16 cellular contexts compared by ENCODE assay signal in genomic region chr3:71160800-71161546, GRCh38.
DNase-seq lines count a peak whose midpoint lies in the region; ATAC-seq and TF ChIP-seq lines count a peak whose summit lies in the region.
"Had no signal": no experiment of that assay in that cellular context is flagged by ENCODE, and none has a peak within 500 bp of the region (broad histone marks: within the 10 kb centered on the region; RNA-seq: fewer than 3 reads in every experiment).

No MANE protein-coding gene starts in this region.

- H3K9me3 ChIP-seq in CD4-positive, CD25-positive, alpha-beta regulatory T cell (ENCODE audit: control insufficient read depth in 2 of 2, low read length in 2 of 2), result no peaks in the 10 kb centered on the region
- no peaks in the 10 kb centered on the region for H3K9me3 ChIP-seq in Karpas-422 (ENCODE audit: low read length)
- H3K9me3 ChIP-seq: sigmoid colon, SK-N-SH, thoracic aorta had no signal

- H3K9me2 ChIP-seq in Karpas-422 (replicated peaks; ENCODE audit: insufficient read depth, low read length), result no peaks in the 10 kb centered on the region
- H3K9me2 ChIP-seq: SK-N-SH had no signal

- H3K4me3 ChIP-seq in CD4-positive, CD25-positive, alpha-beta regulatory T cell (ENCODE audit: low read depth, low read length), result no peak overlapping the region
- H3K4me3 ChIP-seq in kidney epithelial cell (ENCODE audit: low read depth, low read length) (no peak overlapping the region), Karpas-422 (ENCODE audit: low read length) (no peak overlapping the region)
- H3K4me3 ChIP-seq: sigmoid colon, thoracic aorta had no signal

- H3K27me3 ChIP-seq in CD4-positive, CD25-positive, alpha-beta regulatory T cell (ENCODE audit: control insufficient read depth, insufficient read depth, low read length), result no peaks in the 10 kb centered on the region
- no peaks in the 10 kb centered on the region for H3K27me3 ChIP-seq in kidney epithelial cell (ENCODE audit: control insufficient read depth, insufficient read depth, low read length)
- H3K27me3 ChIP-seq in Karpas-422 (ENCODE audit: low read length), result no peaks in the 10 kb centered on the region
- H3K27me3 ChIP-seq: sigmoid colon had no signal

- H3K4me2 ChIP-seq in Karpas-422 (ENCODE audit: low read depth, low read length, poor library complexity, severe bottlenecking), result no peak overlapping the region
- H3K4me2 ChIP-seq: SK-N-SH had no signal

- H3K27me3 Mint-ChIP-seq in CD4-positive, CD25-positive, alpha-beta regulatory T cell, result no peaks in the 10 kb centered on the region
- no peaks in the 10 kb centered on the region for H3K27me3 Mint-ChIP-seq in activated T-helper 17 cell treated with anti-CD3 and anti-CD28 coated beads, Interleukin-2, amount 50 U/mL, for 72 hours
- no peaks in the 10 kb centered on the region for H3K27me3 Mint-ChIP-seq in natural killer cell treated with Interleukin-12 subunit alpha and Interleukin-12 subunit beta and Interleukin-15 and Interleukin-18, amount 100 ng/mL, for 72 hours

- H3K4me3 Mint-ChIP-seq in CD4-positive, CD25-positive, alpha-beta regulatory T cell, result peak overlapping the region in 2 of 4 donors; percentile 11 to 36
- peak overlapping the region; percentile 40 for H3K4me3 Mint-ChIP-seq in activated T-helper 17 cell treated with anti-CD3 and anti-CD28 coated beads, Interleukin-2, amount 50 U/mL, for 72 hours
- no peak overlapping the region for H3K4me3 Mint-ChIP-seq in natural killer cell treated with Interleukin-12 subunit alpha and Interleukin-12 subunit beta and Interleukin-15 and Interleukin-18, amount 100 ng/mL, for 72 hours
- H3K4me3 Mint-ChIP-seq: natural killer cell had no signal

- no peaks in the 10 kb centered on the region for H4K20me1 ChIP-seq in Karpas-422 (ENCODE audit: insufficient read depth, low read depth, low read length)

- no peaks in the 10 kb centered on the region for H3K4me1 ChIP-seq in CD4-positive, CD25-positive, alpha-beta regulatory T cell (ENCODE audit: control insufficient read depth, insufficient read depth, low read length, poor library complexity, severe bottlenecking)
- H3K4me1 ChIP-seq in Karpas-422 (ENCODE audit: low read length), result no peaks in the 10 kb centered on the region

- peaks cover 45% of the 10 kb centered on the region for H3K36me3 Mint-ChIP-seq in CD4-positive, CD25-positive, alpha-beta regulatory T cell
- H3K36me3 Mint-ChIP-seq in activated T-helper 17 cell treated with anti-CD3 and anti-CD28 coated beads, Interleukin-2, amount 50 U/mL, for 72 hours (ENCODE audit: low read depth), result peaks cover 7% of the 10 kb centered on the region
- no peaks in the 10 kb centered on the region for H3K36me3 Mint-ChIP-seq in natural killer cell treated with Interleukin-12 subunit alpha and Interleukin-12 subunit beta and Interleukin-15 and Interleukin-18, amount 100 ng/mL, for 72 hours
- H3K36me3 Mint-ChIP-seq: natural killer cell had no signal

- H3K27ac ChIP-seq in CD4-positive, CD25-positive, alpha-beta regulatory T cell (ENCODE audit: insufficient read depth, low read length, poor library complexity, severe bottlenecking), result no peak overlapping the region
- H3K27ac ChIP-seq in caudate nucleus (ENCODE audit: low read depth, low read length), result no peak overlapping the region
- H3K27ac ChIP-seq in Karpas-422 (ENCODE audit: low read length), result no peak overlapping the region
- H3K27ac ChIP-seq: sigmoid colon had no signal

- no peak overlapping the region for H3K9ac ChIP-seq in Karpas-422 (ENCODE audit: low read length)
- H3K9ac ChIP-seq: SK-N-SH had no signal

- no peak overlapping the region for H2AFZ ChIP-seq in Karpas-422 (ENCODE audit: low read length)

- peak in 1 of 2 donors; percentile 28 for ATAC-seq in CD4-positive, CD25-positive, alpha-beta regulatory T cell (ENCODE audit: low read depth in 2 of 2)
- peak; percentile 85 for ATAC-seq in activated T-helper 17 cell treated with anti-CD3 and anti-CD28 coated beads, Interleukin-2, amount 50 U/mL, for 72 hours (replicated peaks)
- no peak for ATAC-seq in natural killer cell treated with Interleukin-12 subunit alpha and Interleukin-12 subunit beta and Interleukin-15 and Interleukin-18, amount 100 ng/mL, for 72 hours
- ATAC-seq: natural killer cell had no signal

- H3K79me2 ChIP-seq in Karpas-422 (ENCODE audit: low read length), result peaks cover 92% of the 10 kb centered on the region

- H3K9me3 Mint-ChIP-seq in CD4-positive, CD25-positive, alpha-beta regulatory T cell, result peaks cover 0 to 6% (median 2%) of the 10 kb centered on the region in 7 donors
- H3K9me3 Mint-ChIP-seq in activated T-helper 17 cell treated with anti-CD3 and anti-CD28 coated beads, Interleukin-2, amount 50 U/mL, for 72 hours, result peaks cover 3% of the 10 kb centered on the region
- H3K9me3 Mint-ChIP-seq in natural killer cell treated with Interleukin-12 subunit alpha and Interleukin-12 subunit beta and Interleukin-15 and Interleukin-18, amount 100 ng/mL, for 72 hours, result no peaks in the 10 kb centered on the region
- H3K9me3 Mint-ChIP-seq: natural killer cell had no signal

- DNase-seq in CD4-positive, CD25-positive, alpha-beta regulatory T cell, result peak in 1 of 3 donors; percentile 42
- DNase-seq in EL (peak; percentile 76), kidney epithelial cell (ENCODE audit: low read depth) (peak; percentile 93), caudate nucleus (lab: John Stamatoyannopoulos, UW) (no peak), Karpas-422 (no peak)
- no peak for DNase-seq in activated effector memory CD4-positive, alpha-beta T cell treated with Interleukin-2 at 50 U/mL for 16 hours
- no peak for DNase-seq in natural killer cell treated with Interleukin-12 subunit alpha and Interleukin-12 subunit beta and Interleukin-15 and Interleukin-18, amount 100 ng/mL, for 72 hours (ENCODE audit: low spot score)
- DNase-seq: activated naive CD4-positive, alpha-beta T cell treated with anti-CD3 and anti-CD28 coated beads, Interleukin-2, amount 50 U/mL, for 16 hours; kidney; natural killer cell; NCI-H1436 treated with DMSO at 0.1 percent for 48 hours; NCI-H748 treated with DMSO at 0.1 percent for 48 hours; sigmoid colon; SK-N-SH had no signal

- peaks cover 30 to 83% (median 64%) of the 10 kb centered on the region in 4 donors for H3K4me1 Mint-ChIP-seq in CD4-positive, CD25-positive, alpha-beta regulatory T cell
- peaks cover 27% of the 10 kb centered on the region for H3K4me1 Mint-ChIP-seq in activated T-helper 17 cell treated with anti-CD3 and anti-CD28 coated beads, Interleukin-2, amount 50 U/mL, for 72 hours
- H3K4me1 Mint-ChIP-seq in natural killer cell treated with Interleukin-12 subunit alpha and Interleukin-12 subunit beta and Interleukin-15 and Interleukin-18, amount 100 ng/mL, for 72 hours (ENCODE audit: low read depth in 2 of 2), result peaks cover 4 to 5% of the 10 kb centered on the region in 2 donors

- peaks cover 16% of the 10 kb centered on the region for H3K36me3 ChIP-seq in CD4-positive, CD25-positive, alpha-beta regulatory T cell (ENCODE audit: control insufficient read depth, insufficient read depth, low read length)
- H3K36me3 ChIP-seq in kidney epithelial cell (ENCODE audit: control insufficient read depth, insufficient read depth, low read length), result no peaks in the 10 kb centered on the region
- H3K36me3 ChIP-seq in Karpas-422 (ENCODE audit: insufficient read depth, low read length), result peaks cover 39% of the 10 kb centered on the region
- H3K36me3 ChIP-seq: sigmoid colon, thoracic aorta had no signal

- TF ChIP-seq CTCF in kidney epithelial cell (IDR thresholded peaks at IDR 0.05; ENCODE audit: insufficient read depth, low read length, poor library complexity, severe bottlenecking), result no peak

- H3K27ac Mint-ChIP-seq in CD4-positive, CD25-positive, alpha-beta regulatory T cell, result peak overlapping the region in 2 of 3 donors; percentile 32 to 53
- peak overlapping the region; percentile 11 for H3K27ac Mint-ChIP-seq in activated T-helper 17 cell treated with anti-CD3 and anti-CD28 coated beads, Interleukin-2, amount 50 U/mL, for 72 hours
- H3K27ac Mint-ChIP-seq in natural killer cell treated with Interleukin-12 subunit alpha and Interleukin-12 subunit beta and Interleukin-15 and Interleukin-18, amount 100 ng/mL, for 72 hours, result no peak overlapping the region
- H3K27ac Mint-ChIP-seq: natural killer cell had no signal

Comparison
In these comparisons a context has a peak if more than half of its experiments do, and no peak if none do; other contexts are left out.
1. DNase-seq: peak in EL (single experiment) and kidney epithelial cell (single experiment); none in caudate nucleus (0 of 61), activated effector memory CD4-positive, alpha-beta T cell treated with Interleukin-2 at 50 U/mL for 16 hours (single experiment), Karpas-422 (single experiment) and natural killer cell treated with Interleukin-12 subunit alpha and Interleukin-12 subunit beta and Interleukin-15 and Interleukin-18, amount 100 ng/mL, for 72 hours (single experiment).
2. H3K27ac Mint-ChIP-seq: peak in CD4-positive, CD25-positive, alpha-beta regulatory T cell (2 of 3) and activated T-helper 17 cell treated with anti-CD3 and anti-CD28 coated beads, Interleukin-2, amount 50 U/mL, for 72 hours (single experiment); none in natural killer cell treated with Interleukin-12 subunit alpha and Interleukin-12 subunit beta and Interleukin-15 and Interleukin-18, amount 100 ng/mL, for 72 hours (0 of 2).